In the genomic region with DNA sequence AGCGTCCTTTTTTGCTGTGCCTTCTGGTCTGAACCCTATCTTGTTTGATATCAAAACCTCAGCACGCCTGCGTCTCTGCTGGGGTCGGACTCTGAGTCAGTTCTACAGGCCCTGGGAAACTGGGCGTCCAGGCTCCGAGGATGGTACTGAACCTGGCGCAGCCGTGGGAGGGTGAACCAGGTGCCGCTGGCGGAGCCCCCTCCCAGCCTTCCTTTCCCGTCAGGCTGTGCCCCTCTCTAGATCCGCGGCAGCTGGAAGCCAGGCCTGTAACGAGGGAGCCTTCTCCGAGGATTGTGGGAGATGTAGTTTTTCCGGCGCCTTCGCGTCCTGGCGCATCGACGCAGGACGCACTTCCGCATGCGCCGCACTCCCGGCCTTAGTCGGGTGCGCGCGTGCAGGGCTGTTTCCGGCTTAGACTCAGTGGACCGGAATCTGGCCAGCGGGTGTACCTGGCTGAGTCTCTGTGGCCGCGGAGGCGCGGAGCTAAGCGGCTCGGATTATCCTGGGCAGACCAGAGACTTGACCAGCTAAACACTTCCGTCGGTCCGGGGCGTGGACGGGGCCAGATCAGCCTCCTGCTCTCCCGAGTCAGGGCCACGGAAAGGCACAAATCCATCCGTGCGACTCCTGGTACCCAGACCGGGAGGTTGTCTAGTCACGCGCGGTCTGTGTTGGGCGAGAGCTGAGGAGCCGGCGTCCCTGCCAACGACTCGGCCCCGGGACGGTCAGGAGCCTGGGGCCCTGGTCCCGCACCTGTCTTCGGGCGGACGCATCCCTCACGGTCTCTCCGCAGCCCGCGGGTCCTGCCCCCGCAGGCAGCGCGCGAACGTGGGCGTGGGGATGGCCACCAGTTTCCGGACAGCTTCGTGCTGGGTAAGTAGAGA, we compare ENCODE assay signal across 8 cellular contexts. TPM values are rescaled to one million over a fixed set of nuclear protein-coding genes. Genes with fewer than 3 reads are reported as not detected.
DNase-seq lines count a peak whose midpoint lies in the region; ATAC-seq lines count a peak whose summit lies in the region.

A gene with protein sequence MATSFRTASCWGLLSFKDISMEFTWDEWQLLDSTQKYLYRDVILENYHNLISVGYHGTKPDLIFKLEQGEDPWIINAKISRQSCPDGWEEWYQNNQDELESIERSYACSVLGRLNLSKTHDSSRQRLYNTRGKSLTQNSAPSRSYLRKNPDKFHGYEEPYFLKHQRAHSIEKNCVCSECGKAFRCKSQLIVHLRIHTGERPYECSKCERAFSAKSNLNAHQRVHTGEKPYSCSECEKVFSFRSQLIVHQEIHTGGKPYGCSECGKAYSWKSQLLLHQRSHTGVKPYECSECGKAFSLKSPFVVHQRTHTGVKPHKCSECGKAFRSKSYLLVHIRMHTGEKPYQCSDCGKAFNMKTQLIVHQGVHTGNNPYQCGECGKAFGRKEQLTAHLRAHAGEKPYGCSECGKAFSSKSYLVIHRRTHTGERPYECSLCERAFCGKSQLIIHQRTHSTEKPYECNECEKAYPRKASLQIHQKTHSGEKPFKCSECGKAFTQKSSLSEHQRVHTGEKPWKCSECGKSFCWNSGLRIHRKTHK (plus strand): TSS at position 367 of the 884 bp plus-strand sequence. CDS start 474 bp downstream, at position 841.

- H3K9me3 Mint-ChIP-seq in effector memory CD8-positive, alpha-beta T cell = peaks cover 0 to 11% of the 10 kb centered on the region in 2 donors
- peaks cover 7% of the 10 kb centered on the region for H3K9me3 Mint-ChIP-seq in memory B cell

- peak within 1 kb of the TSS; percentile 92 to 94 for H3K4me3 Mint-ChIP-seq in effector memory CD8-positive, alpha-beta T cell
- peak within 1 kb of the TSS; percentile 90 for H3K4me3 Mint-ChIP-seq in memory B cell

- peaks cover 25% of the 10 kb centered on the region for H3K36me3 Mint-ChIP-seq in effector memory CD8-positive, alpha-beta T cell (ENCODE audit: insufficient read depth)
- peaks cover 24% of the 10 kb centered on the region for H3K36me3 Mint-ChIP-seq in memory B cell

- DNase-seq in COLO668 (lab: John Stamatoyannopoulos, UW; ENCODE audit: unreplicated experiment) = peak; percentile 92
- peak; percentile 94 for DNase-seq in HT1080 (ENCODE audit: low read depth)
- DNase-seq in NOMO-1 treated with DMSO at 0.1 percent for 48 hours (lab: John Stamatoyannopoulos, UW; ENCODE audit: unreplicated experiment) = peak; percentile 84
- DNase-seq in activated CD8-positive, alpha-beta memory T cell treated with anti-CD3 and anti-CD28 coated beads for 4 hours (ENCODE audit: low read depth in 2 of 2) = peak; percentile 75 to 78
- peak; percentile 79 to 80 (median 80) for DNase-seq in effector memory CD8-positive, alpha-beta T cell
- DNase-seq in memory B cell (ENCODE audit: low spot score in 2 of 2) = peak; percentile 71 to 73
- peak; percentile 72 for DNase-seq in stimulated activated CD8-positive, alpha-beta memory T cell treated with anti-CD3 and anti-CD28 coated beads, Interleukin-12 subunit alpha, Interleukin-12 subunit beta, amount 100 ng/mL, for 24 hours (ENCODE audit: extremely low read depth)

- H3K27ac Mint-ChIP-seq in effector memory CD8-positive, alpha-beta T cell = peak within 1 kb of the TSS; percentile 95 to 97
- peak within 1 kb of the TSS; percentile 96 for H3K27ac Mint-ChIP-seq in memory B cell

- peaks cover 0 to 9% of the 10 kb centered on the region in 2 donors for H3K27me3 Mint-ChIP-seq in effector memory CD8-positive, alpha-beta T cell
- no peaks in the 10 kb centered on the region for H3K27me3 Mint-ChIP-seq in memory B cell

- ATAC-seq in GM21360 (IDR thresholded peaks at IDR 0.05; ENCODE audit: unreplicated experiment) = peak; percentile 95
- peak; percentile 97 for ATAC-seq in effector memory CD8-positive, alpha-beta T cell (replicated peaks)
- peak; percentile 98 for ATAC-seq in memory B cell (ENCODE audit: low read depth)

- H3K4me1 Mint-ChIP-seq in effector memory CD8-positive, alpha-beta T cell (ENCODE audit: low read depth in 2 of 2) = peaks cover 25 to 35% of the 10 kb centered on the region in 2 donors
- H3K4me1 Mint-ChIP-seq in memory B cell = peaks cover 22% of the 10 kb centered on the region

RNA-seq across cellular contexts. Expression of the gene that starts here (rescaled TPM):
- total RNA-seq in HT1080 (2014; rRNA removed; shearing (Covaris generic)) = 11.7 and 12.8 TPM in 2 replicates
- polyA plus RNA-seq in HT1080 (2015; cell fraction: cytosol; rRNA removed) = 10.5 and 11.3 TPM in 2 replicates
- 18.0 and 25.6 TPM in 2 replicates for polyA plus RNA-seq in HT1080 (2015; cell fraction: nucleus; rRNA removed)

Comparison
In these comparisons a context has a peak if more than half of its experiments do, and no peak if none do; other contexts are left out.
1. Peak in every context shown above with its lines: DNase-seq and ATAC-seq.